2 cellular contexts compared by ENCODE assay signal in the genomic region with DNA sequence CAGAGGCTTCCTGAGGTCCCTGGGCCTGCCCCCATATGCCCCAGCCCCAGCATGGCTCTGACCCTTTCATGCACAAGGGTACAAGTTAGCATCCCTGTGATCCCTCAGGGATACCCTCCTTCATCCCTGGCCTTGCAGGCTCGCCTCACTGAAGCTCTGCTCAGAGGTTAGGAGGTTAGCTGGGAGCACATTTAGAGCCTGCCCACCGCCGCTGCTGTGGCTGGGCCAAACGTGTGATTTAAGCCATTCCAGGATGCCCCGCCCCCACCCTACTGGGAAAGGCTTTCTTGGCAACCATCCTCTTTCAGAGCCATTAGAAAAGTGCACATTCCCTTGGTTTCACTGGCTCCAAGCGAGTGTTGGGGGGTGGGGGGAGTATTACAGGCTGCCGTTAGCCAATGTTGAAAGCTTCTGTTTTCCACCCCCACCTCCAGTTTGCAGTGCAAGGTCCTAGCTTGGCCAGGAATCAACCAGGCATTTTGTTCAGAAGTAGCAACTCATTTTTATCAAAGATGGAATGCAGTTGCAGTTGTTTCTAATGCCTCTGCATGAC.
A peak's percentile ranks its signal among the peaks of the same experiment; 100 is the strongest.
TF ChIP-seq lines count a peak whose summit lies in the region.

No MANE protein-coding gene starts in this region.

TF ChIP-seq in SK-N-SH treated with all-trans-retinoic acid at 6 μM for 48 hours, 23 proteins besides CTCF, POLR2A, EP300 and RAD21 (continued from another document):
- TF ChIP-seq, protein P1, sequence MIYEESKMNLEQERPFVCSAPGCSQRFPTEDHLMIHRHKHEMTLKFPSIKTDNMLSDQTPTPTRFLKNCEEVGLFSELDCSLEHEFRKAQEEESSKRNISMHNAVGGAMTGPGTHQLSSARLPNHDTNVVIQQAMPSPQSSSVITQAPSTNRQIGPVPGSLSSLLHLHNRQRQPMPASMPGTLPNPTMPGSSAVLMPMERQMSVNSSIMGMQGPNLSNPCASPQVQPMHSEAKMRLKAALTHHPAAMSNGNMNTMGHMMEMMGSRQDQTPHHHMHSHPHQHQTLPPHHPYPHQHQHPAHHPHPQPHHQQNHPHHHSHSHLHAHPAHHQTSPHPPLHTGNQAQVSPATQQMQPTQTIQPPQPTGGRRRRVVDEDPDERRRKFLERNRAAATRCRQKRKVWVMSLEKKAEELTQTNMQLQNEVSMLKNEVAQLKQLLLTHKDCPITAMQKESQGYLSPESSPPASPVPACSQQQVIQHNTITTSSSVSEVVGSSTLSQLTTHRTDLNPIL (CRISPR knock-in tag; IDR thresholded peaks at IDR 0.05; ENCODE audit: low read depth) = no peak
- TF ChIP-seq, protein P2, sequence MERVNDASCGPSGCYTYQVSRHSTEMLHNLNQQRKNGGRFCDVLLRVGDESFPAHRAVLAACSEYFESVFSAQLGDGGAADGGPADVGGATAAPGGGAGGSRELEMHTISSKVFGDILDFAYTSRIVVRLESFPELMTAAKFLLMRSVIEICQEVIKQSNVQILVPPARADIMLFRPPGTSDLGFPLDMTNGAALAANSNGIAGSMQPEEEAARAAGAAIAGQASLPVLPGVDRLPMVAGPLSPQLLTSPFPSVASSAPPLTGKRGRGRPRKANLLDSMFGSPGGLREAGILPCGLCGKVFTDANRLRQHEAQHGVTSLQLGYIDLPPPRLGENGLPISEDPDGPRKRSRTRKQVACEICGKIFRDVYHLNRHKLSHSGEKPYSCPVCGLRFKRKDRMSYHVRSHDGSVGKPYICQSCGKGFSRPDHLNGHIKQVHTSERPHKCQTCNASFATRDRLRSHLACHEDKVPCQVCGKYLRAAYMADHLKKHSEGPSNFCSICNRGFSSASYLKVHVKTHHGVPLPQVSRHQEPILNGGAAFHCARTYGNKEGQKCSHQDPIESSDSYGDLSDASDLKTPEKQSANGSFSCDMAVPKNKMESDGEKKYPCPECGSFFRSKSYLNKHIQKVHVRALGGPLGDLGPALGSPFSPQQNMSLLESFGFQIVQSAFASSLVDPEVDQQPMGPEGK (CRISPR knock-in tag; IDR thresholded peaks at IDR 0.05; ENCODE audit: borderline replicate concordance) = peak; percentile 63; the same call in 1 of the 2 replicates
- TF ChIP-seq, protein P3, sequence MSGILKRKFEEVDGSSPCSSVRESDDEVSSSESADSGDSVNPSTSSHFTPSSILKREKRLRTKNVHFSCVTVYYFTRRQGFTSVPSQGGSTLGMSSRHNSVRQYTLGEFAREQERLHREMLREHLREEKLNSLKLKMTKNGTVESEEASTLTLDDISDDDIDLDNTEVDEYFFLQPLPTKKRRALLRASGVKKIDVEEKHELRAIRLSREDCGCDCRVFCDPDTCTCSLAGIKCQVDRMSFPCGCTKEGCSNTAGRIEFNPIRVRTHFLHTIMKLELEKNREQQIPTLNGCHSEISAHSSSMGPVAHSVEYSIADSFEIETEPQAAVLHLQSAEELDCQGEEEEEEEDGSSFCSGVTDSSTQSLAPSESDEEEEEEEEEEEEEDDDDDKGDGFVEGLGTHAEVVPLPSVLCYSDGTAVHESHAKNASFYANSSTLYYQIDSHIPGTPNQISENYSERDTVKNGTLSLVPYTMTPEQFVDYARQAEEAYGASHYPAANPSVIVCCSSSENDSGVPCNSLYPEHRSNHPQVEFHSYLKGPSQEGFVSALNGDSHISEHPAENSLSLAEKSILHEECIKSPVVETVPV (CRISPR knock-in tag; IDR thresholded peaks at IDR 0.05) = no peak

TF ChIP-seq in liver, 16 proteins besides CTCF, POLR2A, EP300 and RAD21 (continued from another document):
- TF ChIP-seq, protein P4, sequence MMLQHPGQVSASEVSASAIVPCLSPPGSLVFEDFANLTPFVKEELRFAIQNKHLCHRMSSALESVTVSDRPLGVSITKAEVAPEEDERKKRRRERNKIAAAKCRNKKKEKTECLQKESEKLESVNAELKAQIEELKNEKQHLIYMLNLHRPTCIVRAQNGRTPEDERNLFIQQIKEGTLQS (IDR thresholded peaks at IDR 0.05) = no peak
- TF ChIP-seq RXRA (IDR thresholded peaks at IDR 0.05) (peak; percentile 55 to 93), GABPA (IDR thresholded peaks at IDR 0.05 in 1 of 2, conservative IDR thresholded peaks at IDR 0.05 in 1 of 2) (no peak), NR2F2 (IDR thresholded peaks at IDR 0.05) (peak; percentile 43), HNF4G (IDR thresholded peaks at IDR 0.05) (peak; percentile 13), JUND (IDR thresholded peaks at IDR 0.05) (peak in 1 of 2 donors; percentile 37), FOXA2 (IDR thresholded peaks at IDR 0.05) (peak; percentile 41), SP1 (IDR thresholded peaks at IDR 0.05) (peak; percentile 75), TAF1 (conservative IDR thresholded peaks at IDR 0.05) (no peak), FOXA1 (IDR thresholded peaks at IDR 0.05) (peak; percentile 61), YY1 (IDR thresholded peaks at IDR 0.05) (peak; percentile 82)
- TF ChIP-seq, protein P5, sequence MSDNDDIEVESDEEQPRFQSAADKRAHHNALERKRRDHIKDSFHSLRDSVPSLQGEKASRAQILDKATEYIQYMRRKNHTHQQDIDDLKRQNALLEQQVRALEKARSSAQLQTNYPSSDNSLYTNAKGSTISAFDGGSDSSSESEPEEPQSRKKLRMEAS (IDR thresholded peaks at IDR 0.05) = peak; percentile 82
- TF ChIP-seq, protein P6, sequence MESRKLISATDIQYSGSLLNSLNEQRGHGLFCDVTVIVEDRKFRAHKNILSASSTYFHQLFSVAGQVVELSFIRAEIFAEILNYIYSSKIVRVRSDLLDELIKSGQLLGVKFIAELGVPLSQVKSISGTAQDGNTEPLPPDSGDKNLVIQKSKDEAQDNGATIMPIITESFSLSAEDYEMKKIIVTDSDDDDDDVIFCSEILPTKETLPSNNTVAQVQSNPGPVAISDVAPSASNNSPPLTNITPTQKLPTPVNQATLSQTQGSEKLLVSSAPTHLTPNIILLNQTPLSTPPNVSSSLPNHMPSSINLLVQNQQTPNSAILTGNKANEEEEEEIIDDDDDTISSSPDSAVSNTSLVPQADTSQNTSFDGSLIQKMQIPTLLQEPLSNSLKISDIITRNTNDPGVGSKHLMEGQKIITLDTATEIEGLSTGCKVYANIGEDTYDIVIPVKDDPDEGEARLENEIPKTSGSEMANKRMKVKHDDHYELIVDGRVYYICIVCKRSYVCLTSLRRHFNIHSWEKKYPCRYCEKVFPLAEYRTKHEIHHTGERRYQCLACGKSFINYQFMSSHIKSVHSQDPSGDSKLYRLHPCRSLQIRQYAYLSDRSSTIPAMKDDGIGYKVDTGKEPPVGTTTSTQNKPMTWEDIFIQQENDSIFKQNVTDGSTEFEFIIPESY (IDR thresholded peaks at IDR 0.05) = peak; percentile 66
